Comparison of ENCODE assay signal across 8 cellular contexts in the genomic region with DNA sequence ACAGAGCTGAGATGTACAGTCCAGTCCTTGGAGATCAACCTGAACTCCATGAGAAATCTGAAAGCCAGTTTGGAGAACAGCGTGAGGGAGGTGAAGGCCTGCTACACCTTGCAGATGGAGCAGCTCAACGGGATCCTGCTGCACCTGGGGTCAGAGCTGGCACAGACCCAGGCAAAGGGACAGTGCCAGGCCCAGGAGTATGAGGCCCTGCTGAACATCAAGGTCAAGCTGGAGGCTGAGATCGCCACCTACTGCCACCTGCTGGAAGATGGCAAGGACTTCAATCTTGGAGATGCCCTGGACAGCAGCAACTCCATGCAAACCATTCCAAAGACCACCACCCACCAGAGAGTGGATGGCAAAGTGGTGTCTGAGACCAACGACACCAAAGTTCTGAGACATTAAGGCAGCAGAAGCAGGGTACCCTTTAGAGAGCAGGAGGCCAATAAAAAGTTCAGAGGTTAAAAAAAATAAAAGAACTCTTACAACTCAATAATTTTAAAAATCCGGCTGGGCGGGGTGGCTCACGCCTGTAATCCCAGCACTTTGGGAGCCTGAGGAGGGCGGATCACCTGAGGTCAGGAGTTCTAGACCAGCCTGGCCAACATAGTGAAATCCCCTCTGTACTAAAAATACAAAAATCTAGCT.
DNase-seq lines count a peak whose midpoint lies in the region; ATAC-seq, FAIRE-seq and TF ChIP-seq lines count a peak whose summit lies in the region.

No MANE protein-coding gene starts in this region.

- no peak overlapping the region for H3K4ac ChIP-seq in mesendoderm (ENCODE audit: low read depth, low read length)

- WGBS in GM12878 (ENCODE audit: insufficient coverage, insufficient replicate concordance, low lambda C conversion rate, missing lambda C conversion rate) = 28% methylated on average over 8 of the region's 8 CpGs
- WGBS in mesendoderm (ENCODE audit: extremely low coverage, insufficient coverage, low lambda C conversion rate) = no CpG with 5 or more reads among the region's 8 CpGs
- WGBS in thyroid gland, 2 donors = 63 to 65% methylated on average over 8 of the region's 8 CpGs

- H3K4me1 ChIP-seq in GM12878 (ENCODE audit: control insufficient read depth, insufficient read depth, low read length) = no peaks in the 10 kb centered on the region
- H3K4me1 ChIP-seq in mesendoderm (ENCODE audit: control insufficient read depth, low read depth, low read length) = no peaks in the 10 kb centered on the region
- H3K4me1 ChIP-seq in thyroid gland = no peaks in the 10 kb centered on the region

- no peak overlapping the region for H2BK120ac ChIP-seq in mesendoderm (ENCODE audit: low read depth, low read length)

- H3K9ac ChIP-seq in SU-DHL-6 (ENCODE audit: low read length) (no peak overlapping the region), GM12878 (ENCODE audit: control insufficient read depth, insufficient read depth, low read length) (no peak overlapping the region), mesendoderm (ENCODE audit: low read length) (no peak overlapping the region)

- H3K56ac ChIP-seq in mesendoderm (ENCODE audit: low read length) = no peak overlapping the region

- H3K4me3 ChIP-seq in SU-DHL-6 (ENCODE audit: insufficient read depth, low read length, poor library complexity, severe bottlenecking) = no peak overlapping the region
- no peak overlapping the region for H3K4me3 ChIP-seq in GM12878
- H3K4me3 ChIP-seq in mesendoderm (ENCODE audit: low read length) = no peak overlapping the region
- H3K4me3 ChIP-seq in thyroid gland (replicated peaks in 1 of 3) = no peak overlapping the region

- TF ChIP-seq CTCF in SU-DHL-6 (IDR thresholded peaks at IDR 0.05; ENCODE audit: insufficient read depth, low read length, poor library complexity, severe bottlenecking) = peak; percentile 28
- peak; percentile 37 to 60 (median 47) for TF ChIP-seq CTCF in GM12878 (IDR thresholded peaks at IDR 0.05 in 2 of 3, conservative IDR thresholded peaks at IDR 0.05 in 1 of 3; ENCODE audit: control insufficient read depth in 2 of 3, extremely low read depth in 1 of 3, insufficient read depth in 1 of 3, low read depth in 3 of 3, low read length in 3 of 3)
- peak in 5 of 6 experiments; percentile 15 to 52 (median 29) for TF ChIP-seq CTCF in thyroid gland (IDR thresholded peaks at IDR 0.05)

- no peaks in the 10 kb centered on the region for H3K27me3 ChIP-seq in SU-DHL-6 (ENCODE audit: low read length)
- peaks cover 0 to 5% of the 10 kb centered on the region in 2 experiments; a peak in 2 of 4 replicates for H3K27me3 ChIP-seq in GM12878 (replicated peaks in 1 of 2; ENCODE audit: control insufficient read depth in 2 of 2, insufficient read depth in 2 of 2, low read length in 1 of 2)
- H3K27me3 ChIP-seq in mesendoderm (ENCODE audit: insufficient read depth, low read length, poor library complexity) = no peaks in the 10 kb centered on the region
- no peaks in the 10 kb centered on the region for H3K27me3 ChIP-seq in thyroid gland

- CTCF ChIA-PET in GM12878 (lab: Yijun Ruan, JAX) = interaction anchor here (0.6 to 1.8 kb wide), 10 partner anchors 9 to 685 kb away, joined by 3 to 26 read pairs (median 4); no protein-coding TSS in a partner anchor

- no peak overlapping the region for H3K4me2 ChIP-seq in SU-DHL-6 (ENCODE audit: low read depth, low read length, poor library complexity, severe bottlenecking)
- no peak overlapping the region for H3K4me2 ChIP-seq in GM12878 (ENCODE audit: control insufficient read depth, insufficient read depth)
- no peak overlapping the region for H3K4me2 ChIP-seq in mesendoderm (ENCODE audit: low read length)

- in situ Hi-C loops in GM12878 (cut with MboI) = loop anchor here (5.0 kb wide), 1 partner anchor 576 kb away; no protein-coding TSS in a partner anchor

- TF ChIP-seq EP300 in GM12878 (IDR thresholded peaks at IDR 0.05; ENCODE audit: borderline replicate concordance in 1 of 2, control insufficient read depth in 1 of 2, low read depth in 2 of 2, low read length in 2 of 2) = no peak

- ATAC-seq in Right ventricle myocardium inferior (no peak), GM12878 (no peak), GM21528 (IDR thresholded peaks at IDR 0.05; ENCODE audit: low FRiP score, unreplicated experiment) (no peak)

- no peaks in the 10 kb centered on the region for H3K9me3 ChIP-seq in SU-DHL-6 (ENCODE audit: insufficient read depth, low read length)
- H3K9me3 ChIP-seq in GM12878 (replicated peaks; ENCODE audit: control insufficient read depth, insufficient read depth, low read length) = no peaks in the 10 kb centered on the region; the same call in 2 of the 3 replicates
- H3K9me3 ChIP-seq in thyroid gland = no peaks in the 10 kb centered on the region

- DNase-seq in cardiac septum (ENCODE audit: low spot score) (peak; percentile 68), Right ventricle myocardium inferior (ENCODE audit: missing footprints) (no peak), GM12878 (ENCODE audit: low read depth, low spot score) (no peak), mesendoderm (peak; percentile 59), thyroid gland (peak; percentile 49 to 51), cortex of kidney (lab: John Stamatoyannopoulos, UW) (no peak)

- no TSS peak for BruUV-seq in GM12878 (replicated peaks; lab: Mats Ljungman, UMichigan)

- no peaks in the 10 kb centered on the region for H4K20me1 ChIP-seq in SU-DHL-6 (ENCODE audit: low read depth, low read length)
- no peaks in the 10 kb centered on the region for H4K20me1 ChIP-seq in GM12878 (ENCODE audit: control insufficient read depth, insufficient read depth)

- no peak for FAIRE-seq in GM12878 (lab: Jason Lieb, UNC)

- POLR2A ChIA-PET in GM12878 (lab: Charles Lee) = no interaction called here

- no peaks in the 10 kb centered on the region for H3F3A ChIP-seq in SU-DHL-6 (ENCODE audit: insufficient read depth)

- H3K27ac ChIP-seq in SU-DHL-6 (ENCODE audit: low read depth, low read length) (no peak overlapping the region), GM12878 (ENCODE audit: control insufficient read depth, insufficient read depth) (no peak overlapping the region), mesendoderm (ENCODE audit: low read depth, low read length) (no peak overlapping the region), thyroid gland (no peak overlapping the region)

- H3K18ac ChIP-seq in mesendoderm (ENCODE audit: low read length) = no peak overlapping the region

- no peak overlapping the region for H4K5ac ChIP-seq in mesendoderm (ENCODE audit: low read length)

- H3K36me3 ChIP-seq in SU-DHL-6 (ENCODE audit: low read length) = no peaks in the 10 kb centered on the region
- H3K36me3 ChIP-seq in GM12878 (ENCODE audit: control insufficient read depth in 2 of 2, insufficient read depth in 2 of 2, low read length in 1 of 2) = no peaks in the 10 kb centered on the region
- no peaks in the 10 kb centered on the region for H3K36me3 ChIP-seq in mesendoderm (ENCODE audit: control insufficient read depth, insufficient read depth, low read length)
- H3K36me3 ChIP-seq in thyroid gland = no peaks in the 10 kb centered on the region

- no peaks in the 10 kb centered on the region for H3K79me2 ChIP-seq in SU-DHL-6 (ENCODE audit: insufficient read depth, low read length)
- no peaks in the 10 kb centered on the region for H3K79me2 ChIP-seq in GM12878 (ENCODE audit: control insufficient read depth, insufficient read depth, low read length)
- H3K79me2 ChIP-seq in mesendoderm (ENCODE audit: control insufficient read depth, insufficient read depth, low read length) = no peaks in the 10 kb centered on the region

- H2BK5ac ChIP-seq in mesendoderm (ENCODE audit: low read length) = no peak overlapping the region

- H3K79me1 ChIP-seq in mesendoderm (ENCODE audit: low read length) = no peaks in the 10 kb centered on the region

- no peak overlapping the region for H4K8ac ChIP-seq in mesendoderm (ENCODE audit: low read depth, low read length)

- intact Hi-C loops in cardiac septum (cut with DNase I) (no loop called here), Right ventricle myocardium inferior (cut with DNase I) (no loop called here), GM12878 (cut with micrococcal nuclease; ENCODE audit: unreplicated experiment) (loop anchor here (10.0 kb wide), 1 partner anchor 483 kb away; no protein-coding TSS in a partner anchor), thyroid gland (cut with DNase I) (loop anchor here (5.0 to 10.0 kb wide), 2 partner anchors 57 to 486 kb away; no protein-coding TSS in a partner anchor)

- no peak overlapping the region for H2AK5ac ChIP-seq in mesendoderm (ENCODE audit: low read length)

- SMC1A ChIA-PET in GM12878 (lab: Charles Lee; ENCODE audit: uncharacterized antibody, unreplicated experiment) = interaction anchor here (1.2 to 1.8 kb wide), 2 partner anchors 10 to 575 kb away, joined by 3 to 9 read pairs; no protein-coding TSS in a partner anchor

- H2AFZ ChIP-seq in SU-DHL-6 (ENCODE audit: low read depth, low read length, severe bottlenecking) (no peak overlapping the region), GM12878 (ENCODE audit: control insufficient read depth, low read depth, low read length) (no peak overlapping the region)

- H3K9me2 ChIP-seq in SU-DHL-6 (replicated peaks; ENCODE audit: insufficient read depth, low read length) = no peaks in the 10 kb centered on the region

- RAD21 ChIA-PET in GM12878 (lab: Charles Lee; ENCODE audit: unreplicated experiment) = interaction anchor here (0.6 to 1.9 kb wide), 3 partner anchors 66 to 1294 kb away, joined by 3 to 14 read pairs (median 4); no protein-coding TSS in a partner anchor

- peak; percentile 56 for TF ChIP-seq RAD21 in GM12878 (IDR thresholded peaks at IDR 0.05; ENCODE audit: insufficient read depth, low read depth, low read length)

- no peak overlapping the region for H2BK15ac ChIP-seq in mesendoderm (replicated peaks; ENCODE audit: low read depth)

- TF ChIP-seq POLR2A in GM12878 (IDR thresholded peaks at IDR 0.05; ENCODE audit: low read depth, low read length) = no peak
- TF ChIP-seq POLR2A in thyroid gland (IDR thresholded peaks at IDR 0.05) = no peak

- H3K23ac ChIP-seq in mesendoderm (ENCODE audit: low read length) = no peak overlapping the region

TF ChIP-seq in GM12878, 131 proteins besides CTCF, POLR2A, EP300 and RAD21:
- TF ChIP-seq PML (IDR thresholded peaks at IDR 0.05; ENCODE audit: low read length) (no peak), SMC3 (IDR thresholded peaks at IDR 0.05; ENCODE audit: borderline replicate concordance, low read length) (peak; percentile 45)
TF ChIP-seq in GM12878: peak in this region for 1.

Comparison
In these comparisons a context has a peak if more than half of its experiments do, and no peak if none do; other contexts are left out.
1. DNase-seq: peak in cardiac septum (single experiment), mesendoderm (single experiment) and thyroid gland (2 of 2); none in Right ventricle myocardium inferior (single experiment), GM12878 (single experiment) and cortex of kidney (single experiment).
2. intact Hi-C loops: an anchor here in GM12878 (10.0 kb wide) and thyroid gland (5.0 to 10.0 kb wide); none called in cardiac septum and Right ventricle myocardium inferior.
3. Peak in every context shown above with its lines, with median percentiles within 50 percentile points of each other: CTCF ChIP-seq.